ENCODE assay signal across 17 cellular contexts in genomic region chr9:3646226-3646625, GRCh38.
"Had no signal": no experiment of that assay in that cellular context is flagged by ENCODE, and none has a peak within 500 bp of the region (broad histone marks: within the 10 kb centered on the region; RNA-seq: fewer than 3 reads in every experiment).

No MANE protein-coding gene starts in this region.

- H3K9me3 ChIP-seq: lower lobe of right lung, sigmoid colon, stomach, testis had no signal

- H3K4me1 Mint-ChIP-seq: activated B cell treated with CpG ODN at 0.5 μM for 24 hours; activated naive CD4-positive, alpha-beta T cell treated with anti-CD3 and anti-CD28 coated beads, Interleukin-2, amount 10 ng/mL, durations not matched to agents 7 days and 5 days; nephron; stimulated activated effector memory CD8-positive, alpha-beta T cell treated with anti-CD3 and anti-CD28 coated beads, Interleukin-12 subunit alpha, Interleukin-12 subunit beta, amount 100 ng/mL, for 72 hours had no signal

- H3K4me3 Mint-ChIP-seq: activated B cell treated with CpG ODN at 0.5 μM for 24 hours; activated CD4-positive, alpha-beta T cell treated with anti-CD3 and anti-CD28 coated beads, Interleukin-2, amount 10 ng/mL, durations not matched to agents 24 days and 14 days; activated naive CD4-positive, alpha-beta T cell treated with anti-CD3 and anti-CD28 coated beads, Interleukin-2, amount 10 ng/mL, durations not matched to agents 7 days and 5 days; mesothelial cell of epicardium; nephron; stimulated activated effector memory CD8-positive, alpha-beta T cell treated with anti-CD3 and anti-CD28 coated beads, Interleukin-12 subunit alpha, Interleukin-12 subunit beta, amount 100 ng/mL, for 72 hours; type B pancreatic cell had no signal

- H3K27me3 ChIP-seq: sigmoid colon, stomach, testis had no signal

- H3K36me3 Mint-ChIP-seq: activated naive CD4-positive, alpha-beta T cell treated with anti-CD3 and anti-CD28 coated beads, Interleukin-2, amount 10 ng/mL, durations not matched to agents 7 days and 5 days; mesothelial cell of epicardium; stimulated activated effector memory CD8-positive, alpha-beta T cell treated with anti-CD3 and anti-CD28 coated beads, Interleukin-12 subunit alpha, Interleukin-12 subunit beta, amount 100 ng/mL, for 72 hours; type B pancreatic cell had no signal

- H3K27ac ChIP-seq: lower lobe of right lung, sigmoid colon, stomach, testis had no signal

- DNase-seq: activated B cell treated with CpG ODN at 0.5 μM for 24 hours; activated CD4-positive, alpha-beta T cell treated with anti-CD3 and anti-CD28 coated beads, Interleukin-2, amount 10 ng/mL, durations not matched to agents 24 days and 14 days; activated CD8-positive, alpha-beta memory T cell treated with anti-CD3 and anti-CD28 coated beads, Interleukin-2, amount 50 U/mL, for 4 hours; activated effector memory CD4-positive, alpha-beta T cell treated with Interleukin-2 at 50 U/mL for 16 hours; activated naive CD4-positive, alpha-beta T cell treated with anti-CD3 and anti-CD28 coated beads, Interleukin-2, amount 10 ng/mL, durations not matched to agents 7 days and 5 days; activated T-cell treated with anti-CD3 and anti-CD28 coated beads, Interleukin-2, amount 50 U/mL, for 48 hours; lower lobe of right lung; sigmoid colon; stimulated activated CD4-positive, alpha-beta T cell treated with anti-CD3 and anti-CD28 coated beads, Interleukin-4, amount 100 ng/mL, for 24 hours; stomach; T-helper 1 cell; T-helper 9 cell; testis had no signal

- H3K4me1 ChIP-seq: lower lobe of right lung, sigmoid colon, stomach, testis had no signal

- ATAC-seq: lower lobe of right lung; stimulated activated effector memory CD8-positive, alpha-beta T cell treated with anti-CD3 and anti-CD28 coated beads, Interleukin-12 subunit alpha, Interleukin-12 subunit beta, amount 100 ng/mL, for 72 hours had no signal

- H3K9me3 Mint-ChIP-seq: activated B cell treated with CpG ODN at 0.5 μM for 24 hours; activated CD4-positive, alpha-beta T cell treated with anti-CD3 and anti-CD28 coated beads, Interleukin-2, amount 10 ng/mL, durations not matched to agents 24 days and 14 days; activated naive CD4-positive, alpha-beta T cell treated with anti-CD3 and anti-CD28 coated beads, Interleukin-2, amount 10 ng/mL, durations not matched to agents 7 days and 5 days; mesothelial cell of epicardium; nephron; stimulated activated effector memory CD8-positive, alpha-beta T cell treated with anti-CD3 and anti-CD28 coated beads, Interleukin-12 subunit alpha, Interleukin-12 subunit beta, amount 100 ng/mL, for 72 hours; type B pancreatic cell had no signal

- H3K4me3 ChIP-seq: lower lobe of right lung, sigmoid colon, stomach, testis had no signal

- H3K27me3 Mint-ChIP-seq: activated B cell treated with CpG ODN at 0.5 μM for 24 hours; activated CD4-positive, alpha-beta T cell treated with anti-CD3 and anti-CD28 coated beads, Interleukin-2, amount 10 ng/mL, durations not matched to agents 24 days and 14 days; activated naive CD4-positive, alpha-beta T cell treated with anti-CD3 and anti-CD28 coated beads, Interleukin-2, amount 10 ng/mL, durations not matched to agents 7 days and 5 days; type B pancreatic cell had no signal

- H3K27ac Mint-ChIP-seq: activated B cell treated with CpG ODN at 0.5 μM for 24 hours; activated CD4-positive, alpha-beta T cell treated with anti-CD3 and anti-CD28 coated beads, Interleukin-2, amount 10 ng/mL, durations not matched to agents 24 days and 14 days; activated naive CD4-positive, alpha-beta T cell treated with anti-CD3 and anti-CD28 coated beads, Interleukin-2, amount 10 ng/mL, durations not matched to agents 7 days and 5 days; mesothelial cell of epicardium; nephron; stimulated activated effector memory CD8-positive, alpha-beta T cell treated with anti-CD3 and anti-CD28 coated beads, Interleukin-12 subunit alpha, Interleukin-12 subunit beta, amount 100 ng/mL, for 72 hours; type B pancreatic cell had no signal

- H3K36me3 ChIP-seq: lower lobe of right lung, sigmoid colon, stomach had no signal
